ENCODE assay signal across 23 cellular contexts in genomic region chr10:44167752-44168151, GRCh38.
"Had no signal": no experiment of that assay in that cellular context is flagged by ENCODE, and none has a peak within 500 bp of the region (broad histone marks: within the 10 kb centered on the region; RNA-seq: fewer than 3 reads in every experiment).

No MANE protein-coding gene starts in this region.

- DNase-seq: cerebellar nuclear complex; cortex of kidney; effector memory CD8-positive, alpha-beta T cell; gastrocnemius medialis; head of caudate nucleus; hippocampal formation; left cardiac atrium; left lung; lower lobe of right lung; pancreas; retina; sigmoid colon; stimulated activated CD4-positive, alpha-beta T cell treated with anti-CD3 and anti-CD28 coated beads, Interleukin-15, amount 100 ng/mL, for 24 hours; stimulated activated CD4-positive, alpha-beta T cell treated with anti-CD3 and anti-CD28 coated beads, Interleukin-2, amount 100 ng/mL, for 48 hours; stimulated activated naive B cell treated with anti-CD40 and anti-IgM and Interleukin-4, amounts not matched to agents 10 μg/mL and 1 μg/mL and 100 μg/mL, for 72 hours; upper lobe of left lung; uterus had no signal

- H3K4me1 ChIP-seq: gastrocnemius medialis, left lung, lower lobe of right lung, uterus had no signal

- H3K27ac ChIP-seq: gastrocnemius medialis, left lung, lower lobe of right lung, neutrophil, pancreas, sigmoid colon, skin epidermis, thoracic aorta, tibial nerve, upper lobe of left lung, uterus had no signal

- H3K27me3 ChIP-seq: gastrocnemius medialis, left lung, neutrophil, pancreas, sigmoid colon, tibial nerve, upper lobe of left lung, uterus had no signal

- H3K9me3 ChIP-seq: gastrocnemius medialis, left lung, lower lobe of right lung, neutrophil, pancreas, sigmoid colon, thoracic aorta, tibial nerve, upper lobe of left lung, uterus had no signal

- H3K4me3 ChIP-seq: gastrocnemius medialis, left lung, lower lobe of right lung, pancreas, sigmoid colon, skin epidermis, thoracic aorta, tibial nerve, upper lobe of left lung, uterus had no signal

- ATAC-seq: effector memory CD8-positive, alpha-beta T cell; gastrocnemius medialis; left lung; lower lobe of right lung; natural killer cell treated with Interleukin-12 subunit alpha and Interleukin-12 subunit beta and Interleukin-15 and Interleukin-18, amount 100 ng/mL, for 72 hours; pancreas; stimulated activated naive B cell treated with anti-CD40 and anti-IgM and Interleukin-4, amounts not matched to agents 10 μg/mL and 1 μg/mL and 100 μg/mL, for 72 hours had no signal

- FAIRE-seq: islet of Langerhans, pancreas had no signal

- H3K36me3 ChIP-seq: gastrocnemius medialis, left lung, lower lobe of right lung, neutrophil, pancreas, sigmoid colon, thoracic aorta, tibial nerve, upper lobe of left lung, uterus had no signal
